Comparison of ENCODE assay signal across 21 cellular contexts in genomic region chr20:61753987-61754956, GRCh38.
DNase-seq lines count a peak whose midpoint lies in the region; ATAC-seq and TF ChIP-seq lines count a peak whose summit lies in the region.
"Had no signal": no experiment of that assay in that cellular context is flagged by ENCODE, and none has a peak within 500 bp of the region (broad histone marks: within the 10 kb centered on the region; RNA-seq: fewer than 3 reads in every experiment).

No MANE protein-coding gene starts in this region.

- peak overlapping the region; percentile 54 to 97 (median 92) for H3K27ac Mint-ChIP-seq in brain
- no peak overlapping the region for H3K27ac Mint-ChIP-seq in natural killer cell treated with Interleukin-12 subunit alpha and Interleukin-12 subunit beta and Interleukin-15 and Interleukin-18, amount 100 ng/mL, for 72 hours
- no peak overlapping the region for H3K27ac Mint-ChIP-seq in activated naive CD8-positive, alpha-beta T cell treated with anti-CD3 and anti-CD28 coated beads, Interleukin-2, amount 50 U/mL, for 24 hours
- H3K27ac Mint-ChIP-seq in activated CD4-positive, alpha-beta T cell treated with anti-CD3 and anti-CD28 coated beads, Interleukin-2, amount 10 ng/mL, durations not matched to agents 24 days and 14 days, result no peak overlapping the region
- H3K27ac Mint-ChIP-seq: activated T-cell treated with anti-CD3 and anti-CD28 coated beads, Interleukin-2, amount 50 U/mL, for 24 hours; CD4-positive, alpha-beta T cell had no signal

- TF ChIP-seq CTCF in brain (conservative IDR thresholded peaks at IDR 0.05) (no peak), upper lobe of left lung (IDR thresholded peaks at IDR 0.05) (no peak)

- no peak overlapping the region for H3K9ac ChIP-seq in HUES6 (ENCODE audit: low read length)

- DNase-seq in natural killer cell treated with Interleukin-12 subunit alpha and Interleukin-12 subunit beta and Interleukin-15 and Interleukin-18, amount 100 ng/mL, for 72 hours (ENCODE audit: low spot score), result no peak
- peak in 1 of 2 donors; percentile 59 for DNase-seq in upper lobe of left lung
- DNase-seq in activated naive CD8-positive, alpha-beta T cell treated with anti-CD3 and anti-CD28 coated beads, Interleukin-2, amount 50 U/mL, for 24 hours, result no peak
- no peak for DNase-seq in activated CD4-positive, alpha-beta T cell treated with anti-CD3 and anti-CD28 coated beads, Interleukin-2, amount 10 ng/mL, durations not matched to agents 24 days and 14 days
- no peak for DNase-seq in stimulated activated CD4-positive, alpha-beta T cell treated with anti-CD3 and anti-CD28 coated beads, Interleukin-12 subunit alpha, Interleukin-12 subunit beta, amount 100 ng/mL, for 4 hours
- DNase-seq: activated CD4-positive, alpha-beta T cell treated with anti-CD3 and anti-CD28 coated beads for 1 hour; activated CD8-positive, alpha-beta memory T cell treated with anti-CD3 and anti-CD28 coated beads for 24 hours; activated T-cell treated with anti-CD3 and anti-CD28 coated beads, Interleukin-2, amount 50 U/mL, for 24 hours; CD4-positive, alpha-beta T cell; DMS 273 treated with DMSO at 0.1 percent for 48 hours; mucosa of descending colon; NCI-H1092 treated with DMSO at 0.1 percent for 48 hours; NCI-H2029; NCI-H2227 treated with DMSO at 0.1 percent for 48 hours; NCI-H748 treated with DMSO at 0.1 percent for 48 hours; SHP77 treated with DMSO at 0.1 percent for 48 hours had no signal

- peaks cover 18% of the 10 kb centered on the region for H3K4me1 Mint-ChIP-seq in brain
- no peaks in the 10 kb centered on the region for H3K4me1 Mint-ChIP-seq in natural killer cell treated with Interleukin-12 subunit alpha and Interleukin-12 subunit beta and Interleukin-15 and Interleukin-18, amount 100 ng/mL, for 72 hours (ENCODE audit: low read depth in 2 of 2)
- H3K4me1 Mint-ChIP-seq in activated naive CD8-positive, alpha-beta T cell treated with anti-CD3 and anti-CD28 coated beads, Interleukin-2, amount 50 U/mL, for 24 hours, result no peaks in the 10 kb centered on the region
- no peaks in the 10 kb centered on the region for H3K4me1 Mint-ChIP-seq in activated CD4-positive, alpha-beta T cell treated with anti-CD3 and anti-CD28 coated beads, Interleukin-2, amount 10 ng/mL, durations not matched to agents 24 days and 14 days

- H3K9me3 ChIP-seq in HUES6 (ENCODE audit: control insufficient read depth, insufficient read depth, low read depth, low read length), result peaks cover 3% of the 10 kb centered on the region; the same call in 1 of the 2 replicates
- H3K9me3 ChIP-seq in upper lobe of left lung, result peaks cover 0 to 8% (median 2%) of the 10 kb centered on the region in 4 donors
- H3K9me3 ChIP-seq: mucosa of descending colon had no signal

- H3K27me3 ChIP-seq in HUES6 (ENCODE audit: control insufficient read depth, insufficient read depth, low read length) (no peaks in the 10 kb centered on the region), upper lobe of left lung (no peaks in the 10 kb centered on the region)

- no peaks in the 10 kb centered on the region for H3K27me3 Mint-ChIP-seq in brain
- no peaks in the 10 kb centered on the region for H3K27me3 Mint-ChIP-seq in natural killer cell treated with Interleukin-12 subunit alpha and Interleukin-12 subunit beta and Interleukin-15 and Interleukin-18, amount 100 ng/mL, for 72 hours
- H3K27me3 Mint-ChIP-seq in activated naive CD8-positive, alpha-beta T cell treated with anti-CD3 and anti-CD28 coated beads, Interleukin-2, amount 50 U/mL, for 24 hours, result peaks cover 2% of the 10 kb centered on the region
- H3K27me3 Mint-ChIP-seq in activated CD4-positive, alpha-beta T cell treated with anti-CD3 and anti-CD28 coated beads, Interleukin-2, amount 10 ng/mL, durations not matched to agents 24 days and 14 days, result no peaks in the 10 kb centered on the region
- H3K27me3 Mint-ChIP-seq: activated T-cell treated with anti-CD3 and anti-CD28 coated beads, Interleukin-2, amount 50 U/mL, for 24 hours; CD4-positive, alpha-beta T cell had no signal

- peaks cover 16% of the 10 kb centered on the region for H3K4me1 ChIP-seq in HUES6 (ENCODE audit: control insufficient read depth, insufficient read depth, low read length)
- H3K4me1 ChIP-seq in upper lobe of left lung, result no peaks in the 10 kb centered on the region
- H3K4me1 ChIP-seq: psoas muscle had no signal

- H3K27ac ChIP-seq in HUES6 (ENCODE audit: low read depth, low read length), result peak overlapping the region; percentile 28; the same call in 1 of the 2 replicates
- no peak overlapping the region for H3K27ac ChIP-seq in upper lobe of left lung
- H3K27ac ChIP-seq: psoas muscle had no signal

- peaks cover 10 to 26% (median 17%) of the 10 kb centered on the region in 5 experiments for H3K9me3 Mint-ChIP-seq in brain
- H3K9me3 Mint-ChIP-seq in natural killer cell treated with Interleukin-12 subunit alpha and Interleukin-12 subunit beta and Interleukin-15 and Interleukin-18, amount 100 ng/mL, for 72 hours, result no peaks in the 10 kb centered on the region
- H3K9me3 Mint-ChIP-seq in activated naive CD8-positive, alpha-beta T cell treated with anti-CD3 and anti-CD28 coated beads, Interleukin-2, amount 50 U/mL, for 24 hours, result peaks cover 9% of the 10 kb centered on the region
- no peaks in the 10 kb centered on the region for H3K9me3 Mint-ChIP-seq in activated CD4-positive, alpha-beta T cell treated with anti-CD3 and anti-CD28 coated beads, Interleukin-2, amount 10 ng/mL, durations not matched to agents 24 days and 14 days
- H3K9me3 Mint-ChIP-seq: CD4-positive, alpha-beta T cell had no signal

- no peak for TF ChIP-seq POLR2A in upper lobe of left lung (IDR thresholded peaks at IDR 0.05)

- peak overlapping the region in 2 of 5 experiments; percentile 7 to 30 for H3K4me3 Mint-ChIP-seq in brain
- H3K4me3 Mint-ChIP-seq in natural killer cell treated with Interleukin-12 subunit alpha and Interleukin-12 subunit beta and Interleukin-15 and Interleukin-18, amount 100 ng/mL, for 72 hours, result no peak overlapping the region
- no peak overlapping the region for H3K4me3 Mint-ChIP-seq in activated naive CD8-positive, alpha-beta T cell treated with anti-CD3 and anti-CD28 coated beads, Interleukin-2, amount 50 U/mL, for 24 hours
- H3K4me3 Mint-ChIP-seq in activated CD4-positive, alpha-beta T cell treated with anti-CD3 and anti-CD28 coated beads, Interleukin-2, amount 10 ng/mL, durations not matched to agents 24 days and 14 days, result no peak overlapping the region
- H3K4me3 Mint-ChIP-seq: activated T-cell treated with anti-CD3 and anti-CD28 coated beads, Interleukin-2, amount 50 U/mL, for 24 hours; CD4-positive, alpha-beta T cell; neural crest cell had no signal

- intact Hi-C loops in activated CD4-positive, alpha-beta T cell treated with anti-CD3 and anti-CD28 coated beads, Interleukin-2, amount 10 ng/mL, durations not matched to agents 24 days and 14 days (cut with micrococcal nuclease), result no loop called here

- H3K36me3 Mint-ChIP-seq in brain, result peaks cover 19% of the 10 kb centered on the region
- no peaks in the 10 kb centered on the region for H3K36me3 Mint-ChIP-seq in natural killer cell treated with Interleukin-12 subunit alpha and Interleukin-12 subunit beta and Interleukin-15 and Interleukin-18, amount 100 ng/mL, for 72 hours
- H3K36me3 Mint-ChIP-seq in activated naive CD8-positive, alpha-beta T cell treated with anti-CD3 and anti-CD28 coated beads, Interleukin-2, amount 50 U/mL, for 24 hours (ENCODE audit: low read depth), result no peaks in the 10 kb centered on the region
- no peaks in the 10 kb centered on the region for H3K36me3 Mint-ChIP-seq in activated CD4-positive, alpha-beta T cell treated with anti-CD3 and anti-CD28 coated beads, Interleukin-2, amount 10 ng/mL, durations not matched to agents 24 days and 14 days (ENCODE audit: low read depth)

- TF ChIP-seq EP300 in upper lobe of left lung (IDR thresholded peaks at IDR 0.05), result no peak

- ATAC-seq in natural killer cell treated with Interleukin-12 subunit alpha and Interleukin-12 subunit beta and Interleukin-15 and Interleukin-18, amount 100 ng/mL, for 72 hours, result peak; percentile 23 to 28
- peak; percentile 21 to 41 for ATAC-seq in upper lobe of left lung (ENCODE audit: low FRiP score in 2 of 2)
- no peak for ATAC-seq in activated naive CD8-positive, alpha-beta T cell treated with anti-CD3 and anti-CD28 coated beads, Interleukin-2, amount 50 U/mL, for 24 hours
- ATAC-seq: HCT116, mucosa of descending colon, psoas muscle had no signal

- H3K4me3 ChIP-seq in HUES6 (ENCODE audit: low read depth, low read length) (no peak overlapping the region), upper lobe of left lung (no peak overlapping the region)
- H3K4me3 ChIP-seq: mucosa of descending colon, psoas muscle had no signal

- 86 to 87% methylated on average over 23 of the region's 23 CpGs for WGBS in upper lobe of left lung, 2 donors

- H3K36me3 ChIP-seq in HUES6 (ENCODE audit: control insufficient read depth, insufficient read depth, low read length) (no peaks in the 10 kb centered on the region), upper lobe of left lung (no peaks in the 10 kb centered on the region)

Comparison
In these comparisons a context has a peak if more than half of its experiments do, and no peak if none do; other contexts are left out.
1. H3K27ac Mint-ChIP-seq: peak in brain (5 of 5); none in natural killer cell treated with Interleukin-12 subunit alpha and Interleukin-12 subunit beta and Interleukin-15 and Interleukin-18, amount 100 ng/mL, for 72 hours (0 of 2), activated naive CD8-positive, alpha-beta T cell treated with anti-CD3 and anti-CD28 coated beads, Interleukin-2, amount 50 U/mL, for 24 hours (single experiment) and activated CD4-positive, alpha-beta T cell treated with anti-CD3 and anti-CD28 coated beads, Interleukin-2, amount 10 ng/mL, durations not matched to agents 24 days and 14 days (single experiment).